1 cellular context compared by ENCODE assay signal in the genomic region with DNA sequence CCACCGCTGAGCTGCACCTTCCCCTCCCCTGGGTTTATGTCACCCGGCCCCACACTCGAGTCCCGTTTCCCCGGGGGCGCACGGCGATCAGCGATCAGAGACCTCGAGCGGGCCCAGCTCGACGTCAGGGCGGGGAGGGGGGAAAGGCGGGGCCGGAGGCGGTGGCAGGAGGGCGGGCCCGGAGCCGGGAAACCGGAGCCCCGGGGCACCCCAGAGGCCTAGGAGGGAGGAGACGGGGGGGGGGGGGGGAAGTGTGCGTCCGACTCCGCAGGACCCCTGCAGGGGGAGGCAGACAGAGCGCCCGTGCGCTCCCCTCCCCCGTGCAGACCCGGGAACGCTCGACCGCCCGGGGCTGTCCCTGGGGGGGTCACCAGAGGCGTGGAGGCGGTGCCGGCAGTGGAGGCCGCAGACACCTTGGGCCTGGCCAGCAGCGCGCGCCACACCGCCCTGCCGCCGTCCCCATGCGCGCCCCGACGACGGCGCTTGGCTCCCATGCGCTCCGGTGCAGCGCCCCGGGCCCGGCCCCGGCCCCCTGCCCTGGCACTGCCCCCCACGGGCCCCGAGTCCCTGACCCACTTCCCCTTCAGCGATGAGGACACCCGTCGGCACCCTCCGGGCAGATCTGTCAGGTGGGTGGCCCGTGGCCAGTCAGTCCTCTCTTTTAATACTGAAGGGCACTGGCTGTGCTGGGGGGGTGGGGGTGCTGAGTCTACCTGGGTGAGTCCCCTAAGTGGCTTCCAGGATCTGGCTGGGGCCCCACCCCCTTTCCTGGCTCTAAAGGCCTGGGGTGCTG.
TF ChIP-seq lines count a peak whose summit lies in the region.

No MANE protein-coding gene starts in this region.

TF ChIP-seq in GM12878, 131 proteins besides CTCF, POLR2A, EP300 and RAD21 (continues in another document):
- TF ChIP-seq TAF1 (IDR thresholded peaks at IDR 0.05; ENCODE audit: borderline replicate concordance, low read depth, low read length) (no peak), KDM1A (IDR thresholded peaks at IDR 0.05; ENCODE audit: borderline replicate concordance) (no peak), HDAC6 (IDR thresholded peaks at IDR 0.05; ENCODE audit: unreplicated experiment) (no peak), CBFB (IDR thresholded peaks at IDR 0.05; ENCODE audit: low read depth) (no peak), MEF2A (IDR thresholded peaks at IDR 0.05; ENCODE audit: insufficient read depth, low read depth, low read length) (no peak), ASH2L (IDR thresholded peaks at IDR 0.05; ENCODE audit: borderline replicate concordance, low read depth) (no peak), IKZF1 (conservative IDR thresholded peaks at IDR 0.05) (peak; percentile 45; the same call in 1 of the 2 replicates), NR2F1 (conservative IDR thresholded peaks at IDR 0.05) (peak; percentile 51; the same call in 1 of the 2 replicates), JUNB (IDR thresholded peaks at IDR 0.05) (no peak), GATAD2B (conservative IDR thresholded peaks at IDR 0.05; ENCODE audit: low read depth) (peak; percentile 69), ZNF24 (IDR thresholded peaks at IDR 0.05) (no peak), MTA3 (IDR thresholded peaks at IDR 0.05; ENCODE audit: borderline replicate concordance, low read length) (no peak), ZBTB33 (IDR thresholded peaks at IDR 0.05) (no peak), HCFC1 (IDR thresholded peaks at IDR 0.05; ENCODE audit: low read length) (no peak; the same call in 1 of the 2 replicates), REST (IDR thresholded peaks at IDR 0.05; ENCODE audit: low read depth, low read length) (no peak), HDGF (IDR thresholded peaks at IDR 0.05) (peak; percentile 83), NRF1 (conservative IDR thresholded peaks at IDR 0.05; ENCODE audit: low read depth, low read length) (no peak), SMAD1 (IDR thresholded peaks at IDR 0.05; ENCODE audit: low read depth, partially characterized antibody) (peak; percentile 50), BHLHE40 (IDR thresholded peaks at IDR 0.05; ENCODE audit: borderline replicate concordance in 1 of 2, low read depth in 2 of 2, low read length in 1 of 2) (peak in 1 of 2 experiments; percentile 81; a peak in 2 of 4 replicates), ZNF687 (IDR thresholded peaks at IDR 0.05) (peak; percentile 91), USF2 (IDR thresholded peaks at IDR 0.05; ENCODE audit: borderline replicate concordance, low read depth, low read length) (no peak), SMAD5 (IDR thresholded peaks at IDR 0.05; ENCODE audit: low read depth) (no peak), ZBTB40 (IDR thresholded peaks at IDR 0.05; ENCODE audit: borderline replicate concordance) (no peak), PAX8 (IDR thresholded peaks at IDR 0.05) (no peak), YBX1 (IDR thresholded peaks at IDR 0.05) (no peak), ZBTB11 (CRISPR knock-in tag; IDR thresholded peaks at IDR 0.05) (no peak)
- TF ChIP-seq, protein P1, sequence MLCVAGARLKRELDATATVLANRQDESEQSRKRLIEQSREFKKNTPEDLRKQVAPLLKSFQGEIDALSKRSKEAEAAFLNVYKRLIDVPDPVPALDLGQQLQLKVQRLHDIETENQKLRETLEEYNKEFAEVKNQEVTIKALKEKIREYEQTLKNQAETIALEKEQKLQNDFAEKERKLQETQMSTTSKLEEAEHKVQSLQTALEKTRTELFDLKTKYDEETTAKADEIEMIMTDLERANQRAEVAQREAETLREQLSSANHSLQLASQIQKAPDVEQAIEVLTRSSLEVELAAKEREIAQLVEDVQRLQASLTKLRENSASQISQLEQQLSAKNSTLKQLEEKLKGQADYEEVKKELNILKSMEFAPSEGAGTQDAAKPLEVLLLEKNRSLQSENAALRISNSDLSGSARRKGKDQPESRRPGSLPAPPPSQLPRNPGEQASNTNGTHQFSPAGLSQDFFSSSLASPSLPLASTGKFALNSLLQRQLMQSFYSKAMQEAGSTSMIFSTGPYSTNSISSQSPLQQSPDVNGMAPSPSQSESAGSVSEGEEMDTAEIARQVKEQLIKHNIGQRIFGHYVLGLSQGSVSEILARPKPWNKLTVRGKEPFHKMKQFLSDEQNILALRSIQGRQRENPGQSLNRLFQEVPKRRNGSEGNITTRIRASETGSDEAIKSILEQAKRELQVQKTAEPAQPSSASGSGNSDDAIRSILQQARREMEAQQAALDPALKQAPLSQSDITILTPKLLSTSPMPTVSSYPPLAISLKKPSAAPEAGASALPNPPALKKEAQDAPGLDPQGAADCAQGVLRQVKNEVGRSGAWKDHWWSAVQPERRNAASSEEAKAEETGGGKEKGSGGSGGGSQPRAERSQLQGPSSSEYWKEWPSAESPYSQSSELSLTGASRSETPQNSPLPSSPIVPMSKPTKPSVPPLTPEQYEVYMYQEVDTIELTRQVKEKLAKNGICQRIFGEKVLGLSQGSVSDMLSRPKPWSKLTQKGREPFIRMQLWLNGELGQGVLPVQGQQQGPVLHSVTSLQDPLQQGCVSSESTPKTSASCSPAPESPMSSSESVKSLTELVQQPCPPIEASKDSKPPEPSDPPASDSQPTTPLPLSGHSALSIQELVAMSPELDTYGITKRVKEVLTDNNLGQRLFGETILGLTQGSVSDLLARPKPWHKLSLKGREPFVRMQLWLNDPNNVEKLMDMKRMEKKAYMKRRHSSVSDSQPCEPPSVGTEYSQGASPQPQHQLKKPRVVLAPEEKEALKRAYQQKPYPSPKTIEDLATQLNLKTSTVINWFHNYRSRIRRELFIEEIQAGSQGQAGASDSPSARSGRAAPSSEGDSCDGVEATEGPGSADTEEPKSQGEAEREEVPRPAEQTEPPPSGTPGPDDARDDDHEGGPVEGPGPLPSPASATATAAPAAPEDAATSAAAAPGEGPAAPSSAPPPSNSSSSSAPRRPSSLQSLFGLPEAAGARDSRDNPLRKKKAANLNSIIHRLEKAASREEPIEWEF (IDR thresholded peaks at IDR 0.05; ENCODE audit: insufficient replicate concordance, low read depth, low read length), result no peak
